In genomic region chr16:23700093-23700492, GRCh38 we compare ENCODE assay signal across 22 cellular contexts. TPM values are rescaled to one million over a fixed set of nuclear protein-coding genes. Genes with fewer than 3 reads are reported as not detected.
"Had no signal": no experiment of that assay in that cellular context is flagged by ENCODE, and none has a peak within 500 bp of the region (broad histone marks: within the 10 kb centered on the region; RNA-seq: fewer than 3 reads in every experiment).

No MANE protein-coding gene starts in this region.

- H3K27ac ChIP-seq: ascending aorta, body of pancreas, KMS-11 had no signal

- H3K4me1 ChIP-seq: ascending aorta, body of pancreas had no signal

- DNase-seq: activated B cell treated with CpG ODN at 0.5 μM for 24 hours; activated CD4-positive, alpha-beta T cell treated with anti-CD3 and anti-CD28 coated beads for 1 hour; activated CD4-positive, alpha-beta T cell treated with anti-CD3 and anti-CD28 coated beads, Interleukin-2, amount 10 ng/mL, durations not matched to agents 24 days and 14 days; activated CD4-positive, alpha-beta T cell treated with anti-CD3 and anti-CD28 coated beads, Interleukin-2, amount 50 U/mL, for 48 hours; activated effector memory CD4-positive, alpha-beta T cell treated with anti-CD3 and anti-CD28 coated beads, Interleukin-2, amount 50 U/mL, for 16 hours; activated naive CD4-positive, alpha-beta T cell treated with Interleukin-2 at 50 U/mL for 16 hours; activated naive CD8-positive, alpha-beta T cell treated with anti-CD3 and anti-CD28 coated beads, Interleukin-2, amount 50 U/mL, for 24 hours; activated T-cell treated with anti-CD3 and anti-CD28 coated beads, Interleukin-2, amount 50 U/mL, for 4 hours; amniotic stem cell; body of pancreas; central memory CD4-positive, alpha-beta T cell; MG63; MV-4-11; NCI-H1417 treated with DMSO at 0.1 percent for 48 hours; NCI-H1694; NCI-H2029; PC-3; SHP77 treated with DMSO at 0.1 percent for 48 hours had no signal

- H3K9me3 ChIP-seq: ascending aorta, MG63 had no signal

- H3K27me3 ChIP-seq: ascending aorta, body of pancreas, MG63 had no signal

- H3K4me2 ChIP-seq: KMS-11 had no signal

- H3K4me3 ChIP-seq: ascending aorta, body of pancreas, MG63 had no signal

- H3K36me3 ChIP-seq: ascending aorta, MG63 had no signal

- H3K9ac ChIP-seq: KMS-11 had no signal

- ATAC-seq: activated naive CD4-positive, alpha-beta T cell treated with anti-CD3 and anti-CD28 coated beads, Interleukin-2, amount 50 U/mL, for 72 hours; activated naive CD8-positive, alpha-beta T cell treated with anti-CD3 and anti-CD28 coated beads, Interleukin-2, amount 50 U/mL, for 24 hours; activated T-cell treated with anti-CD3 and anti-CD28 coated beads, Interleukin-2, amount 50 U/mL, for 4 hours; body of pancreas; PC-3 had no signal

RNA-seq across cellular contexts. Expression of gene ERN2, which starts 12.9 kb away (rescaled TPM):
- total RNA-seq: activated B cell treated with CpG ODN at 0.5 μM for 24 hours; activated CD4-positive, alpha-beta T cell treated with anti-CD3 and anti-CD28 coated beads, Interleukin-2, amount 10 ng/mL, durations not matched to agents 24 days and 14 days; activated naive CD4-positive, alpha-beta T cell treated with anti-CD3 and anti-CD28 coated beads, Interleukin-2, amount 50 U/mL, for 72 hours; ascending aorta; PC-3; SK-MEL-5 had no signal

RNA-seq across cellular contexts. Expression of gene CHP2, which starts 54.7 kb away (rescaled TPM):
- total RNA-seq: activated B cell treated with CpG ODN at 0.5 μM for 24 hours; activated CD4-positive, alpha-beta T cell treated with anti-CD3 and anti-CD28 coated beads, Interleukin-2, amount 10 ng/mL, durations not matched to agents 24 days and 14 days; activated naive CD4-positive, alpha-beta T cell treated with anti-CD3 and anti-CD28 coated beads, Interleukin-2, amount 50 U/mL, for 72 hours; activated T-cell treated with anti-CD3 and anti-CD28 coated beads, Interleukin-2, amount 50 U/mL, for 4 hours; ascending aorta; body of pancreas; PC-3; SK-MEL-5 had no signal
